ENCODE assay signal across 7 cellular contexts in genomic region chr6:77822265-77822664, GRCh38.
"Had no signal": no experiment of that assay in that cellular context is flagged by ENCODE, and none has a peak within 500 bp of the region (broad histone marks: within the 10 kb centered on the region; RNA-seq: fewer than 3 reads in every experiment).

No MANE protein-coding gene starts in this region.

- DNase-seq: GDM1, GF-D8 had no signal

- FAIRE-seq: G401.6, GM12891, GM12892, GM18507, GM19239 had no signal
